Comparison of ENCODE assay signal across 16 cellular contexts in genomic region chr17:79532107-79532790, GRCh38.
"Had no signal": no experiment of that assay in that cellular context is flagged by ENCODE, and none has a peak within 500 bp of the region (broad histone marks: within the 10 kb centered on the region; RNA-seq: fewer than 3 reads in every experiment).

No MANE protein-coding gene starts in this region.

- H3K9me3 Mint-ChIP-seq: activated CD4-positive, alpha-beta T cell treated with anti-CD3 and anti-CD28 coated beads, Interleukin-2, amount 10 ng/mL, durations not matched to agents 7 days and 5 days; activated naive CD4-positive, alpha-beta T cell treated with anti-CD3 and anti-CD28 coated beads for 36 hours; activated T-cell treated with anti-CD3 and anti-CD28 coated beads, Interleukin-2, amount 50 U/mL, for 4 hours; neural crest cell; stimulated activated naive B cell treated with anti-CD40 and anti-IgM and Interleukin-4, amounts not matched to agents 10 μg/mL and 1 μg/mL and 100 μg/mL, for 72 hours; T-helper 1 cell treated with Interleukin-12 subunit alpha and Interleukin-12 subunit beta and Interleukin-4 antibody, amounts not matched to agents 30 μg/mL and 1 μg/mL, for 36 hours had no signal

- DNase-seq: activated CD4-positive, alpha-beta T cell treated with anti-CD3 and anti-CD28 coated beads, Interleukin-2, amount 10 ng/mL, durations not matched to agents 7 days and 5 days; activated CD8-positive, alpha-beta memory T cell treated with anti-CD3 and anti-CD28 coated beads, Interleukin-2, amount 50 U/mL, for 4 hours; activated naive CD4-positive, alpha-beta T cell treated with anti-CD3 and anti-CD28 coated beads for 36 hours; activated T-cell treated with anti-CD3 and anti-CD28 coated beads, Interleukin-2, amount 50 U/mL, for 4 hours; foreskin keratinocyte; islet precursor cell; mammary epithelial cell; midbrain; stimulated activated naive B cell treated with anti-CD40 and anti-IgM and Interleukin-4, amounts not matched to agents 10 μg/mL and 1 μg/mL and 100 μg/mL, for 72 hours had no signal

- H3K27me3 Mint-ChIP-seq: activated CD4-positive, alpha-beta T cell treated with anti-CD3 and anti-CD28 coated beads, Interleukin-2, amount 10 ng/mL, durations not matched to agents 7 days and 5 days had no signal

- ATAC-seq: activated CD4-positive, CD25-positive, alpha-beta regulatory T cell treated with anti-CD3 and anti-CD28 coated beads, Interleukin-2, amount 50 U/mL, for 24 hours; activated T-cell treated with anti-CD3 and anti-CD28 coated beads, Interleukin-2, amount 50 U/mL, for 4 hours; foreskin keratinocyte; left lung; stimulated activated naive B cell treated with anti-CD40 and anti-IgM and Interleukin-4, amounts not matched to agents 10 μg/mL and 1 μg/mL and 100 μg/mL, for 72 hours had no signal

- H3K4me3 ChIP-seq: hepatocyte, left lung, thoracic aorta, upper lobe of left lung had no signal

- H3K27me3 ChIP-seq: foreskin keratinocyte, hepatocyte, upper lobe of left lung had no signal

- H3K4me3 Mint-ChIP-seq: activated CD4-positive, alpha-beta T cell treated with anti-CD3 and anti-CD28 coated beads, Interleukin-2, amount 10 ng/mL, durations not matched to agents 7 days and 5 days; activated naive CD4-positive, alpha-beta T cell treated with anti-CD3 and anti-CD28 coated beads for 36 hours; activated T-cell treated with anti-CD3 and anti-CD28 coated beads, Interleukin-2, amount 50 U/mL, for 4 hours; neural crest cell; stimulated activated naive B cell treated with anti-CD40 and anti-IgM and Interleukin-4, amounts not matched to agents 10 μg/mL and 1 μg/mL and 100 μg/mL, for 72 hours; T-helper 1 cell treated with Interleukin-12 subunit alpha and Interleukin-12 subunit beta and Interleukin-4 antibody, amounts not matched to agents 30 μg/mL and 1 μg/mL, for 36 hours had no signal

- H3K27ac Mint-ChIP-seq: activated CD4-positive, alpha-beta T cell treated with anti-CD3 and anti-CD28 coated beads, Interleukin-2, amount 10 ng/mL, durations not matched to agents 7 days and 5 days; activated naive CD4-positive, alpha-beta T cell treated with anti-CD3 and anti-CD28 coated beads for 36 hours; stimulated activated naive B cell treated with anti-CD40 and anti-IgM and Interleukin-4, amounts not matched to agents 10 μg/mL and 1 μg/mL and 100 μg/mL, for 72 hours; T-helper 1 cell treated with Interleukin-12 subunit alpha and Interleukin-12 subunit beta and Interleukin-4 antibody, amounts not matched to agents 30 μg/mL and 1 μg/mL, for 36 hours had no signal

- H3K27ac ChIP-seq: foreskin keratinocyte, hepatocyte, left lung, thoracic aorta, upper lobe of left lung had no signal

- H3K4me1 Mint-ChIP-seq: activated CD4-positive, alpha-beta T cell treated with anti-CD3 and anti-CD28 coated beads, Interleukin-2, amount 10 ng/mL, durations not matched to agents 7 days and 5 days; stimulated activated naive B cell treated with anti-CD40 and anti-IgM and Interleukin-4, amounts not matched to agents 10 μg/mL and 1 μg/mL and 100 μg/mL, for 72 hours had no signal

- H3K4me1 ChIP-seq: foreskin keratinocyte, left lung, upper lobe of left lung had no signal

- H3K9me3 ChIP-seq: left lung, thoracic aorta, upper lobe of left lung had no signal

- H3K36me3 Mint-ChIP-seq: stimulated activated naive B cell treated with anti-CD40 and anti-IgM and Interleukin-4, amounts not matched to agents 10 μg/mL and 1 μg/mL and 100 μg/mL, for 72 hours had no signal

- H3K36me3 ChIP-seq: left lung, thoracic aorta, upper lobe of left lung had no signal
